In genomic region chr10:124418726-124419501, GRCh38 we compare ENCODE assay signal across 1 cellular context.
TF ChIP-seq lines count a peak whose summit lies in the region.

OAT (minus strand) TSS chr10:124418923; CDS start chr10:124412171, 6,752 bp downstream.

TF ChIP-seq in K562, 482 proteins besides CTCF, POLR2A, EP300 and RAD21 (continued from another document and continues in another):
- TF ChIP-seq ZNF592 (IDR thresholded peaks at IDR 0.05) (no peak), MEF2D (tag; conservative IDR thresholded peaks at IDR 0.05; ENCODE audit: low read depth) (no peak), POLR2AphosphoS5 (IDR thresholded peaks at IDR 0.05; ENCODE audit: control insufficient read depth, insufficient read depth, low read depth, low read length) (peak; percentile 92), TAF1 (IDR thresholded peaks at IDR 0.05; ENCODE audit: control insufficient read depth, extremely low read depth, insufficient read depth, low read length, severe bottlenecking) (peak; percentile 65), CEBPZ (IDR thresholded peaks at IDR 0.05; ENCODE audit: borderline replicate concordance, low read depth, low read length) (no peak), E2F4 (CRISPR knock-in tag; IDR thresholded peaks at IDR 0.05; ENCODE audit: low read depth) (no peak), OTX1 (CRISPR knock-in tag; IDR thresholded peaks at IDR 0.05) (no peak), HDAC3 (IDR thresholded peaks at IDR 0.05; ENCODE audit: borderline replicate concordance, partially characterized antibody) (no peak), DPF2 (IDR thresholded peaks at IDR 0.05) (no peak), NCOR1 (IDR thresholded peaks at IDR 0.05) (no peak), CREB1 (IDR thresholded peaks at IDR 0.05) (peak; percentile 68; the same call in 1 of the 2 replicates), CREB1 (CRISPR knock-in tag; IDR thresholded peaks at IDR 0.05) (peak; percentile 38), RBM14 (IDR thresholded peaks at IDR 0.05; ENCODE audit: borderline replicate concordance, insufficient read depth, low read depth, low read length) (no peak), ESRRA (IDR thresholded peaks at IDR 0.05; ENCODE audit: borderline replicate concordance, low read depth) (peak; percentile 89), SMAD2 (IDR thresholded peaks at IDR 0.05; ENCODE audit: low read depth, low read length) (no peak), FOXP4 (CRISPR knock-in tag; IDR thresholded peaks at IDR 0.05; ENCODE audit: borderline replicate concordance) (no peak), ZNF639 (CRISPR knock-in tag; conservative IDR thresholded peaks at IDR 0.05 in 1 of 2, IDR thresholded peaks at IDR 0.05 in 1 of 2) (peak in 1 of 2 experiments; percentile 29; a peak in 1 of 4 replicates), CBFA2T2 (conservative IDR thresholded peaks at IDR 0.05) (no peak), KLF16 (IDR thresholded peaks at IDR 0.05) (no peak), HMG20A (CRISPR knock-in tag; conservative IDR thresholded peaks at IDR 0.05) (no peak), NFE2L1 (tag; IDR thresholded peaks at IDR 0.05; ENCODE audit: borderline replicate concordance, low read depth) (no peak), SPI1 (IDR thresholded peaks at IDR 0.05; ENCODE audit: borderline replicate concordance, low read depth, low read length) (no peak), GABPB1 (CRISPR knock-in tag; IDR thresholded peaks at IDR 0.05) (no peak), SREBF2 (CRISPR knock-in tag; IDR thresholded peaks at IDR 0.05) (no peak), ZNF347 (CRISPR knock-in tag; IDR thresholded peaks at IDR 0.05; ENCODE audit: low read depth) (no peak), TCF15 (CRISPR knock-in tag; IDR thresholded peaks at IDR 0.05) (no peak), ESRRB (CRISPR knock-in tag; IDR thresholded peaks at IDR 0.05; ENCODE audit: borderline replicate concordance) (no peak), ZNF57 (CRISPR knock-in tag; IDR thresholded peaks at IDR 0.05) (no peak), CBFB (CRISPR knock-in tag; IDR thresholded peaks at IDR 0.05) (no peak), JUN (IDR thresholded peaks at IDR 0.05; ENCODE audit: borderline replicate concordance, low read depth, low read length) (no peak), JUN (CRISPR knock-in tag; IDR thresholded peaks at IDR 0.05; ENCODE audit: borderline replicate concordance) (no peak), POLR2B (IDR thresholded peaks at IDR 0.05; ENCODE audit: low read depth, partially characterized antibody) (peak; percentile 91), RNF2 (IDR thresholded peaks at IDR 0.05) (no peak), KAT7 (CRISPR knock-in tag; IDR thresholded peaks at IDR 0.05; ENCODE audit: borderline replicate concordance) (no peak), FOXK2 (conservative IDR thresholded peaks at IDR 0.05 in 1 of 2, IDR thresholded peaks at IDR 0.05 in 1 of 2; ENCODE audit: low read depth in 2 of 2) (peak; percentile 68 to 75; a peak in 3 of 4 replicates), GTF2A2 (tag; IDR thresholded peaks at IDR 0.05) (peak; percentile 77), PML (IDR thresholded peaks at IDR 0.05; ENCODE audit: low read length) (peak; percentile 24; the same call in 1 of the 2 replicates), ZNF274 (IDR thresholded peaks at IDR 0.05; ENCODE audit: borderline replicate concordance, low read depth, low read length) (no peak), ZNF24 (IDR thresholded peaks at IDR 0.05) (no peak), EHMT2 (IDR thresholded peaks at IDR 0.05) (no peak), KLF6 (CRISPR knock-in tag; IDR thresholded peaks at IDR 0.05; ENCODE audit: borderline replicate concordance) (no peak), ZNF778 (CRISPR knock-in tag; IDR thresholded peaks at IDR 0.05) (no peak), ATF6 (CRISPR knock-in tag; IDR thresholded peaks at IDR 0.05) (no peak), BHLHE40 (IDR thresholded peaks at IDR 0.05; ENCODE audit: low read length) (no peak), FOXM1 (IDR thresholded peaks at IDR 0.05; ENCODE audit: low read depth) (no peak), FOXM1 (CRISPR knock-in tag; IDR thresholded peaks at IDR 0.05; ENCODE audit: low read depth) (no peak), TFAM (CRISPR knock-in tag; conservative IDR thresholded peaks at IDR 0.05) (no peak), ETV1 (tag; conservative IDR thresholded peaks at IDR 0.05; ENCODE audit: low read depth) (no peak), ZNF79 (CRISPR knock-in tag; IDR thresholded peaks at IDR 0.05; ENCODE audit: low read depth) (no peak)
